Comparison of ENCODE assay signal across 20 cellular contexts in the genomic region with DNA sequence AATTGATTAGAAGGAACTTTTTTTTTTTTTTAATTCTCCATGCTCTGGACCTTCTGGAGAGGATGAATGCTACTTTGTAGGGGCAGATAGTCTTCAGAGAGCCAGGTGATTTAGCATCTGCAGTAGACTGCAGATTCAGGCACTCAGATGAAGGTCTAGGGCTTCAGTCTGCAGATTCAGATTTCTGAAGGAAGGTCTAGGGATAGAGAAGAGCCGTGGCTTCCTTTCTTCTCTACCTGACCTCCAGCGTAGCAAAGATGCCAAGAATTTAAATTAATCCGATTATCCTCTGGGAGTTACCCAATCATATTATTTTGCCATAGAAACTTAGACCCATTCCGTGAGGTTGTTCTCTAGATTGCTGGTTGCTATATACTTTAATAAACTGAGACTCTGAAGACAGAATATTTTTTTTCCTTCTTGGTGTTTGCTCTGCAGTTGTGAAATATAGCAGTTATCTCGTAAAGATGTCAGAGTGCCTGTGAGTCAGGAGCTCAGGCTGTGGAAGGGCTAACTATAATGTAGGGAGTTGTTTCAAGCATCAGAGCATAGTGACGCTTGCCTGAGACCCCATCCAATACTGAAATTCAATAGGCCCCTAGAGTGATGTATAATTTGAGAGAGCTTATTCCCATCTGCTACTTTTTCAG.
DNase-seq lines count a peak whose midpoint lies in the region; ATAC-seq and TF ChIP-seq lines count a peak whose summit lies in the region.
"Had no signal": no experiment of that assay in that cellular context is flagged by ENCODE, and none has a peak within 500 bp of the region (broad histone marks: within the 10 kb centered on the region; RNA-seq: fewer than 3 reads in every experiment).

No MANE protein-coding gene starts in this region.

- TF ChIP-seq CTCF in PC-9 (conservative IDR thresholded peaks at IDR 0.05) (no peak), hepatocyte (IDR thresholded peaks at IDR 0.05; ENCODE audit: poor library complexity) (no peak)

- H4K20me1 ChIP-seq in PC-9 (ENCODE audit: insufficient read depth) (no peaks in the 10 kb centered on the region), hepatocyte (ENCODE audit: insufficient read depth, poor library complexity, severe bottlenecking) (no peaks in the 10 kb centered on the region)

- H3F3A ChIP-seq in PC-9 (ENCODE audit: insufficient read depth, low read depth): 0 out of 2 replicates have a peak, but pooled peaks cover 5% of the 10 kb centered on the region

- H3K9me3 ChIP-seq in PC-9 (ENCODE audit: insufficient read depth, low read depth) (no peaks in the 10 kb centered on the region; the same call in 1 of the 2 replicates), hepatocyte (ENCODE audit: low read depth) (no peaks in the 10 kb centered on the region)
- H3K9me3 ChIP-seq: SK-N-SH had no signal

- 60% methylated on average over 6 of the region's 6 CpGs for WGBS in hepatocyte (ENCODE audit: low lambda C conversion rate, missing lambda C conversion rate)

- H3K36me3 ChIP-seq in PC-9 (ENCODE audit: low read depth) (no peaks in the 10 kb centered on the region), hepatocyte (replicated peaks; ENCODE audit: insufficient read depth, low read depth) (no peaks in the 10 kb centered on the region)

- no peak overlapping the region for H3K4me3 ChIP-seq in PC-9
- H3K4me3 ChIP-seq in hepatocyte: no peak overlapping the region

- H3K79me2 ChIP-seq in PC-9 (ENCODE audit: low read depth) (no peaks in the 10 kb centered on the region), hepatocyte (no peaks in the 10 kb centered on the region)

- intact Hi-C loops in PC-9 (cut with micrococcal nuclease; ENCODE audit: unreplicated experiment): no loop called here

- H3K4me2 ChIP-seq in PC-9 (0 out of 2 replicates have a peak overlapping the region, but pooled peaks have one; percentile 21), hepatocyte (no peak overlapping the region)
- H3K4me2 ChIP-seq: SK-N-SH had no signal

- H3K9me2 ChIP-seq in PC-9 (ENCODE audit: insufficient read depth) (no peaks in the 10 kb centered on the region), hepatocyte (replicated peaks; ENCODE audit: insufficient read depth) (no peaks in the 10 kb centered on the region)
- H3K9me2 ChIP-seq: SK-N-SH had no signal

- BruUV-seq in PC-9 (replicated peaks; lab: Mats Ljungman, UMichigan): no TSS peak

- no peak overlapping the region for H3K27ac ChIP-seq in PC-9
- H3K27ac ChIP-seq in hepatocyte: no peak overlapping the region

- H3K27me3 ChIP-seq in PC-9 (ENCODE audit: insufficient read depth, low read depth): no peaks in the 10 kb centered on the region
- H3K27me3 ChIP-seq in hepatocyte: no peaks in the 10 kb centered on the region

- POLR2A ChIA-PET in PC-9 (lab: Charles Lee; ENCODE audit: unreplicated experiment): no interaction called here

- DNase-seq in LoVo (ENCODE audit: low spot score) (peak; percentile 60), PC-9 (peak in 1 of 2 experiments; percentile 78), hepatocyte (ENCODE audit: low spot score) (peak; percentile 49), stromal cell of bone marrow (ENCODE audit: low read depth) (peak; percentile 27), activated gamma-delta T cell (lab: John Stamatoyannopoulos, UW) (no peak)
- no peak for DNase-seq in activated effector memory CD4-positive, alpha-beta T cell treated with Interleukin-2 at 50 U/mL for 16 hours
- DNase-seq: activated CD4-positive, alpha-beta T cell treated with anti-CD3 and anti-CD28 coated beads, Interleukin-2, amount 10 ng/mL, durations not matched to agents 24 days and 14 days; activated CD8-positive, alpha-beta memory T cell treated with anti-CD3 and anti-CD28 coated beads, Interleukin-2, amount 50 U/mL, for 48 hours; amygdala; effector memory CD4-positive, alpha-beta T cell; GOT3; islet precursor cell; NCI-H187 treated with DMSO at 0.1 percent for 48 hours; NCI-H526 treated with DMSO at 0.1 percent for 48 hours; retina; SK-N-SH; stimulated activated CD4-positive, alpha-beta T cell treated with anti-CD3 and anti-CD28 coated beads, Interleukin-15, amount 100 ng/mL, for 24 hours; stimulated activated naive CD4-positive, alpha-beta T cell had no signal

- CTCF ChIA-PET in PC-9 (lab: Charles Lee): no interaction called here

- H3K4me1 ChIP-seq in PC-9 (replicated peaks; ENCODE audit: insufficient read depth): peaks cover 14% of the 10 kb centered on the region
- H3K4me1 ChIP-seq in hepatocyte (ENCODE audit: insufficient read depth): no peaks in the 10 kb centered on the region

- ATAC-seq in GM19023 (IDR thresholded peaks at IDR 0.05; ENCODE audit: unreplicated experiment): no peak
- ATAC-seq: Panc1 had no signal

- no peak overlapping the region for H2AFZ ChIP-seq in PC-9
- no peak overlapping the region for H2AFZ ChIP-seq in hepatocyte

Comparison
In these comparisons a context has a peak if more than half of its experiments do, and no peak if none do; other contexts are left out.
1. DNase-seq: peak in LoVo (single experiment), hepatocyte (single experiment) and stromal cell of bone marrow (single experiment); none in activated gamma-delta T cell (single experiment) and activated effector memory CD4-positive, alpha-beta T cell treated with Interleukin-2 at 50 U/mL for 16 hours (single experiment).